Comparison of ENCODE assay signal across 8 cellular contexts in the genomic region with DNA sequence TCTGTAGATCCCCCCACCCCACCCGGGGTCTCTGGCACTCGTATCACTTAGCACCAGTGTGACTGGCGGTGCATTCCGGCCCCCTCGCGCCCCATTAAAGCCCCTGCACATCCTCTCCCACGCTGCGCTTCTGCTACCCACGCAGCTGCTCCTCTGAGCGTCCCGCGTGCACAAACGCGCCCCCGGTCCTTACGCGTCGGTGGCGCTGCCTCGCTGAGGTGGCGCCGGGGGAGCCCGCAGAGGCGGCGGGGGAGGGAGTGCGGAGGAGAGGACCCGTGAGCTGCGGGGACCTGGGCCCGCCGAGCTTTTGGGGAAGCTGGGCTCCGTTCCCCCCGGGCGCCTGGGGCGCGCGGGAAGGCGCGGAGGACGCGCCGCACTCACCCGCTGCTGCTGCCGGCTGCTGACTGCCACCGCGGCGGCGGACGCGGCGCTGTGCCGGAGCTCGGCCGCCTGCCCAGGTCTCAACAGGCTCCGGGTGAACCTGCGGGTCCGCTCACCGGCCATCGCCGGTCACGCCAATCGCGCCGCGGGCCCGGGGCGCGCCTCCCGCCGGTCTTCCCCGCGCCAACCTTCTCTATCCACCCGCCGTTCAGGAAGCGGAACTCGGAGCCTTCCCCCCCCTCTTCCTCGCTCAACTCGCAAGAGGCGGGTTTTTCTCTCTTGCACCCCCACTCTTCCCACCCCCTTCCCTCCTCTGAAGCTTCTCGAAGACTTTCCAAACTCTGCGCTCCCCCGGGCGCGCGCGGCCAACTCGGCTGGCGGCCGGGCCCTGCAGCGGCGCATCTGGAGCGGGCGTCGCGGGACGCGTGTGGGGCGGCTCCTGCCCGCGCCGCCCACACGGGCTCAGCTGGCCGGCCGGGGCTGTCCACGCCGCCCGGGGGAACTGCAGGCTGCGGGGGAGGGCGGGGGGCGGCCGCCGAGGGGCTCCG. TPM values are rescaled to one million over a fixed set of nuclear protein-coding genes. Genes with fewer than 3 reads are reported as not detected.
DNase-seq lines count a peak whose midpoint lies in the region; ATAC-seq, FAIRE-seq and TF ChIP-seq lines count a peak whose summit lies in the region.

TSS of gene DOCK10 (minus strand) at position 598 of the 929 bp plus-strand sequence. CDS start at position 504, 94 bp downstream.

- H3K36me3 ChIP-seq in BLaER1 = 0 out of 2 replicates have a peak, but pooled peaks cover 1% of the 10 kb centered on the region
- H3K36me3 ChIP-seq in GM12878 (ENCODE audit: control insufficient read depth in 2 of 2, insufficient read depth in 2 of 2, low read length in 1 of 2) = no peaks in the 10 kb centered on the region
- H3K36me3 ChIP-seq in iPS-20b (ENCODE audit: insufficient read depth, low read depth, low read length) = no peaks in the 10 kb centered on the region

- H3K9me3 ChIP-seq in BLaER1 = no peaks in the 10 kb centered on the region
- H3K9me3 ChIP-seq in GM12878 (replicated peaks; ENCODE audit: control insufficient read depth, insufficient read depth, low read length) = no peaks in the 10 kb centered on the region
- no peaks in the 10 kb centered on the region for H3K9me3 ChIP-seq in iPS-20b (ENCODE audit: insufficient read depth, low read depth, low read length)

- H3K4me3 ChIP-seq in BLaER1 (peak within 1 kb of the TSS; percentile 88), GM12878 (peak within 1 kb of the TSS; percentile 92), iPS-20b (ENCODE audit: low read length) (peak within 1 kb of the TSS; percentile 69), skin epidermis (peak within 1 kb of the TSS; percentile 61 to 81 (median 68))

- H2AFZ ChIP-seq in GM12878 (ENCODE audit: control insufficient read depth, low read depth, low read length) = peak within 1 kb of the TSS; percentile 83

- TF ChIP-seq POLR2A in GM12878 (IDR thresholded peaks at IDR 0.05; ENCODE audit: low read depth, low read length) = peak; percentile 65

- intact Hi-C loops in T-helper 2 cell treated with Interferon-gamma antibody and Interleukin-4, amounts not matched to agents 100 ng/mL and 5 ng/mL, for 36 hours (cut with micrococcal nuclease) = loop anchor here (1.0 to 10.0 kb wide), 10 partner anchors 10 to 1795 kb away; partner anchors contain the start of genes CUL3, IRS1 and RHBDD1
- intact Hi-C loops in GM12878 (cut with micrococcal nuclease; ENCODE audit: unreplicated experiment) = loop anchor here (1.0 to 10.0 kb wide), 6 partner anchors 34 to 1795 kb away; partner anchors contain the start of gene RHBDD1

- CTCF ChIA-PET in GM12878 (lab: Yijun Ruan, JAX) = interaction anchor here (0.8 to 2.6 kb wide), 7 partner anchors 11 to 623 kb away, joined by 3 to 15 read pairs (median 3); no protein-coding TSS in a partner anchor

- in situ Hi-C loops in GM12878 (cut with MboI) = loop anchor here (10.0 kb wide), 1 partner anchor 233 kb away; no protein-coding TSS in a partner anchor

- no peak for TF ChIP-seq EP300 in GM12878 (IDR thresholded peaks at IDR 0.05; ENCODE audit: borderline replicate concordance in 1 of 2, control insufficient read depth in 1 of 2, low read depth in 2 of 2, low read length in 2 of 2)

- H3K4me1 ChIP-seq in BLaER1 (peaks cover 16% of the 10 kb centered on the region), GM12878 (ENCODE audit: control insufficient read depth, insufficient read depth, low read length) (peaks cover 13% of the 10 kb centered on the region), iPS-20b (ENCODE audit: insufficient read depth, low read length) (peaks cover 4% of the 10 kb centered on the region; the same call in 1 of the 2 replicates)

- H4K20me1 ChIP-seq in BLaER1 = peaks cover 25% of the 10 kb centered on the region
- no peaks in the 10 kb centered on the region for H4K20me1 ChIP-seq in GM12878 (ENCODE audit: control insufficient read depth, insufficient read depth)

- BruUV-seq in GM12878 (replicated peaks; lab: Mats Ljungman, UMichigan) = TSS peak; percentile 72

- FAIRE-seq in GM12878 (lab: Jason Lieb, UNC) = no peak

- SMC1A ChIA-PET in GM12878 (lab: Charles Lee; ENCODE audit: uncharacterized antibody, unreplicated experiment) = interaction anchor here (0.7 to 6.6 kb wide), 8 partner anchors 11 to 232 kb away, joined by 3 to 45 read pairs (median 4); no protein-coding TSS in a partner anchor

- H3K4me2 ChIP-seq in BLaER1 (peak within 1 kb of the TSS; percentile 92), GM12878 (ENCODE audit: control insufficient read depth, insufficient read depth) (peak within 1 kb of the TSS; percentile 99)

- WGBS in GM12878 (ENCODE audit: insufficient coverage, insufficient replicate concordance, low lambda C conversion rate, missing lambda C conversion rate) = 2% methylated on average over 88 of the region's 112 CpGs

- DNase-seq in GM19238 (ENCODE audit: insufficient read length, low spot score) (peak; percentile 29), GM12878 (ENCODE audit: low read depth, low spot score) (no peak), dedifferentiated amniotic fluid mesenchymal stem cell (ENCODE audit: extremely low spot score) (no peak)

- H3K27ac ChIP-seq in BLaER1 = peak within 1 kb of the TSS; percentile 73
- peak within 1 kb of the TSS; percentile 98 for H3K27ac ChIP-seq in GM12878 (ENCODE audit: control insufficient read depth, insufficient read depth)
- no peak within 1 kb of the TSS for H3K27ac ChIP-seq in iPS-20b (ENCODE audit: low read length)
- peak within 1 kb of the TSS; percentile 11 to 92 (median 77) for H3K27ac ChIP-seq in skin epidermis

- H3K9ac ChIP-seq in BLaER1 (peak within 1 kb of the TSS; percentile 79), GM12878 (ENCODE audit: control insufficient read depth, insufficient read depth, low read length) (peak within 1 kb of the TSS; percentile 94), iPS-20b (ENCODE audit: low read depth, low read length) (no peak within 1 kb of the TSS)

- ATAC-seq in HG03439 (IDR thresholded peaks at IDR 0.05; ENCODE audit: unreplicated experiment) (peak; percentile 33), GM12878 (peak; percentile 36)

- peaks cover 48% of the 10 kb centered on the region for H3K79me2 ChIP-seq in GM12878 (ENCODE audit: control insufficient read depth, insufficient read depth, low read length)

- no peak for TF ChIP-seq RAD21 in GM12878 (IDR thresholded peaks at IDR 0.05; ENCODE audit: insufficient read depth, low read depth, low read length)

- H3K27me3 ChIP-seq in BLaER1 = peaks cover 16% of the 10 kb centered on the region
- H3K27me3 ChIP-seq in GM12878 (replicated peaks in 1 of 2; ENCODE audit: control insufficient read depth in 2 of 2, insufficient read depth in 2 of 2, low read length in 1 of 2) = no peaks in the 10 kb centered on the region
- H3K27me3 ChIP-seq in iPS-20b (ENCODE audit: insufficient read depth, low read length) = peaks cover 76% of the 10 kb centered on the region

- RAD21 ChIA-PET in GM12878 (lab: Charles Lee; ENCODE audit: unreplicated experiment) = interaction anchor here (0.7 to 7.2 kb wide), 7 partner anchors 11 to 147 kb away, joined by 3 to 47 read pairs (median 3); no protein-coding TSS in a partner anchor

- no peak for TF ChIP-seq CTCF in GM12878 (IDR thresholded peaks at IDR 0.05 in 2 of 3, conservative IDR thresholded peaks at IDR 0.05 in 1 of 3; ENCODE audit: control insufficient read depth in 2 of 3, extremely low read depth in 1 of 3, insufficient read depth in 1 of 3, low read depth in 3 of 3, low read length in 3 of 3)

- POLR2A ChIA-PET in GM12878 (lab: Charles Lee) = interaction anchor here (0.6 to 2.2 kb wide), 7 partner anchors 10 to 234 kb away, joined by 3 to 8 read pairs (median 5); no protein-coding TSS in a partner anchor

TF ChIP-seq in GM12878, 131 proteins besides CTCF, POLR2A, EP300 and RAD21 (continues in another document):
- peak; percentile 85 for TF ChIP-seq GATAD2B (conservative IDR thresholded peaks at IDR 0.05; ENCODE audit: low read depth)
- no peak for TF ChIP-seq NFXL1 (IDR thresholded peaks at IDR 0.05; ENCODE audit: borderline replicate concordance)
- peak in 1 of 2 experiments; percentile 68; a peak in 2 of 4 replicates for TF ChIP-seq BHLHE40 (IDR thresholded peaks at IDR 0.05; ENCODE audit: borderline replicate concordance in 1 of 2, low read depth in 2 of 2, low read length in 1 of 2)
- peak; percentile 55; the same call in 1 of the 2 replicates for TF ChIP-seq TCF12 (IDR thresholded peaks at IDR 0.05; ENCODE audit: low read depth, low read length)

RNA-seq across cellular contexts. Expression of gene DOCK10, which starts in this region (rescaled TPM):
- 199 and 205 TPM in 2 replicates for total RNA-seq in T-helper 2 cell treated with Interferon-gamma antibody and Interleukin-4, amounts not matched to agents 100 ng/mL and 5 ng/mL, for 36 hours
- 386 and 419 TPM in 2 replicates for total RNA-seq in GM12878 (2013; cell fraction: nucleolus; rRNA removed)
- total RNA-seq in GM12878 (2014; rRNA removed) (91.7 and 97.4 TPM in 2 replicates), GM12878 (2014; rRNA removed; fragmentation: Illumina TruSeq; extraction: Trizol) (104 and 105 TPM in 2 replicates), GM12878 (2021) (81.5 and 90.8 TPM in 2 replicates)
- polyA plus RNA-seq in GM12878 (2011; ENCODE audit: low read depth) = 21.0 TPM
- polyA plus RNA-seq in GM12878 (2011; rRNA removed) (120 and 130 TPM in 2 replicates), GM12878 (2014; fragmentation: Illumina TruSeq; extraction: Trizol) (81.5 and 109 TPM in 2 replicates), GM12878 (2014; fragmentation: Nextera tagmentation; extraction: Ambion mirVana) (10 to 100 TPM; 16.9 to 17.8 TPM), GM12878 (2014; rRNA removed) (73.2 and 80.1 TPM in 2 replicates), GM12878 (2016; fragmentation: Nextera tagmentation; extraction: Ambion mirVana) (10 to 100 TPM; 31.0 to 37.5 TPM)
- 58.3 and 79.4 TPM in 2 replicates for polyA plus RNA-seq in GM12878 (2011; cell fraction: cytosol; rRNA removed)
- 189 and 242 TPM in 2 replicates for polyA plus RNA-seq in GM12878 (2011; cell fraction: nucleus; rRNA removed)
- 32.8 and 44.7 TPM in 2 replicates for polyA plus RNA-seq in GM12878 (2012)
- polyA minus RNA-seq in GM12878 (2011; rRNA and poly(A)+ RNA removed) = 237 and 253 TPM in 2 replicates
- polyA minus RNA-seq in GM12878 (2011; cell fraction: cytosol; rRNA and poly(A)+ RNA removed) = 44.0 and 57.5 TPM in 2 replicates
- 159 and 286 TPM in 2 replicates for polyA minus RNA-seq in GM12878 (2011; cell fraction: nucleus; rRNA and poly(A)+ RNA removed)
